25 cellular contexts compared by ENCODE assay signal in genomic region chr4:162075691-162076090, GRCh38.
"Had no signal": no experiment of that assay in that cellular context is flagged by ENCODE, and none has a peak within 500 bp of the region (broad histone marks: within the 10 kb centered on the region; RNA-seq: fewer than 3 reads in every experiment).

No MANE protein-coding gene starts in this region.

- H3K4me3 ChIP-seq: dorsolateral prefrontal cortex, hepatocyte, left lung, pancreas, psoas muscle, skin epidermis, testis, vagina had no signal

- ATAC-seq: foreskin keratinocyte; left lung; pancreas; psoas muscle; right cardiac atrium; stimulated activated naive B cell treated with anti-CD40 and anti-IgM and Interleukin-4, amounts not matched to agents 10 μg/mL and 1 μg/mL and 100 μg/mL, for 72 hours; WTC11 had no signal

- H3K4me1 ChIP-seq: foreskin keratinocyte, left lung, pancreas, psoas muscle, testis, vagina had no signal

- H3K27ac ChIP-seq: brain microvascular endothelial cell, dorsolateral prefrontal cortex, epithelial cell of prostate, foreskin keratinocyte, hepatocyte, left lung, neutrophil, pancreas, psoas muscle, skin epidermis, testis, vagina had no signal

- H3K27me3 ChIP-seq: brain microvascular endothelial cell, dorsolateral prefrontal cortex, foreskin keratinocyte, hepatocyte, left lung, neutrophil, pancreas, testis, vagina had no signal

- H3K4me2 ChIP-seq: hepatocyte had no signal

- DNase-seq: activated gamma-delta T cell treated with Interleukin-2 at 50 U/mL for 16 hours; activated T-cell treated with anti-CD3 and anti-CD28 coated beads, Interleukin-2, amount 50 U/mL, for 1 hour; aorta; brain microvascular endothelial cell; central memory CD4-positive, alpha-beta T cell; immature natural killer cell; kidney glomerular epithelial cell; left lung; midbrain; pancreas; psoas muscle; right cardiac atrium; stimulated activated CD4-positive, alpha-beta T cell treated with anti-CD3 and anti-CD28 coated beads, Interleukin-2, amount 100 ng/mL, for 48 hours; stimulated activated CD8-positive, alpha-beta memory T cell treated with anti-CD3 and anti-CD28 coated beads, Interleukin-4, amount 100 ng/mL, for 48 hours; stimulated activated naive B cell treated with anti-CD40 and anti-IgM and Interleukin-4, amounts not matched to agents 10 μg/mL and 1 μg/mL and 100 μg/mL, for 72 hours; T-helper 9 cell; testis had no signal

- H2AFZ ChIP-seq: hepatocyte had no signal

- H3K79me2 ChIP-seq: hepatocyte had no signal

- H3K9me3 ChIP-seq: left lung, neutrophil, pancreas, testis, vagina had no signal

- H3K36me3 ChIP-seq: brain microvascular endothelial cell, left lung, neutrophil, pancreas, vagina had no signal
